In the genomic region with DNA sequence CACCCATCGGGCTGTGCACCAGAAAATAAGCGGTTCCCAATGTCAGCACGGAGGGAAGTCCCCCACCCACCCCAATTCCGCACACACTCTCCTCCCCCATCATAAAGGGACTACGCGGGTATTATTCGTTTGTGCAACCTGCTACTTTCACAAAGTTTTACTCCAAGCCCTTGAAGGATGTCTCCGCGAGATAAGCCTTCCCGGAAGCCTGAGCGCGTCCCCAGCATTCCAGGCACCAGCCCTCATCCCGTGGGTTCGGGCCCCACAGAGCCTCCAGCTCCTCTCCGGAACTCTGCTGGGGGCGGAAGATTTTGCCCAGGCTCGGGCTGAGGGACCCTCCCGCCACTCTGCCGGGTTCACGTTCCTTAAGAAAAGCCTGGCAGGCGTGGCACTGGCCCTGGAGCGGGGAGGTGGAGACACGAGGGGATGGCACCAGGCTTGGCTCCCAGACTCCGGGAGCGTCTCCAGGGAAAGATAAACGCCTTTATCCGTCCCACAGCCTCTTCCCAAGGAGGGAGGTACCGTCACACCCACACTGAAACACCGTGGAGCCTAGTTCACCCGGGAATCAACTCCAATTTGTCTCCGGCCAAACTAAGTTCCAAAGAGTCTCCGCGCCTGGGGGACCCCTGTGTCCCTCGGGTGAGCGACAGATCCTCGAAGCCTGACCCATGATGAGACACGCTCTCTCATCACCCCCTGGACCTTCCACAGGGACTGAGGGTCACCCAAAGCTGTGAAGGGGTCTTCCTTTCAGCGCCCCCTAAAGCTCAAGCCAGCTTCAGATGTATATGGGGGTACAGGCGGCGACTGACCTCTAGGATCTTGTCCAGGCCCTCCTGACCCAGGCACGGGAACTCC, we compare ENCODE assay signal across 10 cellular contexts. TPM values are rescaled to one million over a fixed set of nuclear protein-coding genes. Genes with fewer than 3 reads are reported as not detected.
DNase-seq lines count a peak whose midpoint lies in the region; ATAC-seq and TF ChIP-seq lines count a peak whose summit lies in the region.
"Had no signal": no experiment of that assay in that cellular context is flagged by ENCODE, and none has a peak within 500 bp of the region (broad histone marks: within the 10 kb centered on the region; RNA-seq: fewer than 3 reads in every experiment).

No MANE protein-coding gene starts in this region.

- ATAC-seq in GM21528 (IDR thresholded peaks at IDR 0.05; ENCODE audit: low FRiP score, unreplicated experiment): no peak

- H3K27me3 Mint-ChIP-seq in type B pancreatic cell: peaks cover 26% of the 10 kb centered on the region

- H3K4me3 Mint-ChIP-seq in type B pancreatic cell: peak overlapping the region; percentile 87

- peaks cover 3 to 11% of the 10 kb centered on the region in 2 donors for H3K27me3 ChIP-seq in breast epithelium
- no peaks in the 10 kb centered on the region for H3K27me3 ChIP-seq in neutrophil

- peaks cover 48% of the 10 kb centered on the region for H3K4me1 Mint-ChIP-seq in type B pancreatic cell (ENCODE audit: unreplicated experiment)

- H3K9me3 Mint-ChIP-seq in type B pancreatic cell: no peaks in the 10 kb centered on the region

- H3K36me3 ChIP-seq in breast epithelium (no peaks in the 10 kb centered on the region), neutrophil (no peaks in the 10 kb centered on the region)
- H3K36me3 ChIP-seq: BLaER1 had no signal

- peak overlapping the region; percentile 48 to 74 (median 64) for H3K4me3 ChIP-seq in breast epithelium
- peak overlapping the region; percentile 64 to 74 for H3K4me3 ChIP-seq in neutrophil (ENCODE audit: low read depth in 1 of 2, low read length in 1 of 2)
- H3K4me3 ChIP-seq: BLaER1 had no signal

- H3K27ac ChIP-seq in breast epithelium (peak overlapping the region in 1 of 2 donors; percentile 29), neutrophil (peak overlapping the region; percentile 33)
- H3K27ac ChIP-seq: BLaER1 had no signal

- H3K4me1 ChIP-seq in breast epithelium: no peaks in the 10 kb centered on the region
- H3K4me1 ChIP-seq in neutrophil (ENCODE audit: control insufficient read depth in 1 of 2, insufficient read depth in 1 of 2, low read depth in 1 of 2, low read length in 1 of 2): peaks cover 63 to 66% of the 10 kb centered on the region in 2 experiments

- H3K27ac Mint-ChIP-seq in type B pancreatic cell: no peak overlapping the region

- in situ Hi-C loops in GM13976 (cut with MboI; ENCODE audit: low sequenced_read_pairs, unreplicated experiment): no loop called here

- intact Hi-C loops in breast epithelium (cut with DNase I; ENCODE audit: low total_unique reads): no loop called here

- no peaks in the 10 kb centered on the region for H3K9me3 ChIP-seq in breast epithelium
- no peaks in the 10 kb centered on the region for H3K9me3 ChIP-seq in neutrophil

- TF ChIP-seq POLR2A in breast epithelium (IDR thresholded peaks at IDR 0.05): no peak

- DNase-seq in activated T-cell treated with anti-CD3 and anti-CD28 coated beads for 24 hours (ENCODE audit: low read depth) (peak; percentile 37), breast epithelium (ENCODE audit: low spot score in 2 of 2) (no peak), type B pancreatic cell (ENCODE audit: extremely low spot score, unreplicated experiment) (no peak), GM13976 (ENCODE audit: low spot score) (no peak), NCI-H1092 (lab: John Stamatoyannopoulos, UW) (no peak)
- DNase-seq in activated T-cell treated with anti-CD3 and anti-CD28 coated beads, Interleukin-2, amount 50 U/mL, for 1 hour: no peak
- DNase-seq: NCI-H524 treated with DMSO at 0.1 percent for 48 hours had no signal

- H3K36me3 Mint-ChIP-seq in type B pancreatic cell: peaks cover 4% of the 10 kb centered on the region

- TF ChIP-seq CTCF in breast epithelium (IDR thresholded peaks at IDR 0.05): no peak
- no peak for TF ChIP-seq CTCF in neutrophil (IDR thresholded peaks at IDR 0.05)
- no peak for TF ChIP-seq CTCF in type B pancreatic cell (conservative IDR thresholded peaks at IDR 0.05)
- TF ChIP-seq CTCF in GM13976 (IDR thresholded peaks at IDR 0.05; ENCODE audit: borderline replicate concordance, control extremely low read depth, extremely low read depth, insufficient read depth, missing control alignments): no peak

RNA-seq across cellular contexts. Expression of a gene that starts 0.9 kb away (rescaled TPM):
- total RNA-seq in breast epithelium (10 to 100 TPM in 1 of 3 donors, 1 to 10 TPM in 2; 1.8 to 20.6 (median 4.3) TPM), type B pancreatic cell (ENCODE audit: low replicate concordance) (7.6 and 10.1 TPM in 2 replicates)
